27 cellular contexts compared by ENCODE assay signal in the genomic region with DNA sequence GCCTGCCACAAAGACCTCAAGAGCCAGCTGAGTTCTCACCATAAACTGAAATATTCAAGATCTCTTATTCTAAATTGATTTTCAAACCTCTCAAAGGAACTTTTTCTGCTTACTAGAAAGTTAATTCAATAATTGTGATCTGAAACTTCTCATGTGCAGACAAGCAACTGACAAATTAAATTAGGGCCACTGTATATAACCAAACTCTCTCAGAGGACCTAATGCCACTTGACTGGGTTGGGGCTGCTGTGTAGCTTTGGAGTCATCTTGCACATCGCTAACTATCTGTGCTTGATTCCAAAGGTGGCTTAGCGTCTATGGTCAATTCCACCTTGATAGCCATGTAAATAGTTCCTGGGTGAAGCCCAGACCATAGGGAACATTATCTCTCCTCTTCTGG.
"Had no signal": no experiment of that assay in that cellular context is flagged by ENCODE, and none has a peak within 500 bp of the region (broad histone marks: within the 10 kb centered on the region; RNA-seq: fewer than 3 reads in every experiment).

No MANE protein-coding gene starts in this region.

- H3K27me3 ChIP-seq: neural progenitor cell, ovary, right lobe of liver, sigmoid colon, stomach, tibial artery, transverse colon, upper lobe of right lung, uterus had no signal

- H3K27me3 Mint-ChIP-seq: naive thymus-derived CD4-positive, alpha-beta T cell; stimulated activated naive B cell treated with anti-CD40 and anti-IgM and Interleukin-4, amounts not matched to agents 10 μg/mL and 1 μg/mL and 100 μg/mL, for 72 hours; stimulated activated naive CD8-positive, alpha-beta T cell treated with anti-CD3 and anti-CD28 coated beads, Interleukin-15, Interleukin-2, amounts not matched to agents 100 ng/mL and 50 ng/mL, for 24 hours had no signal

- H3K79me2 ChIP-seq: parathyroid adenoma had no signal

- H3K4me1 ChIP-seq: neural progenitor cell, parathyroid adenoma, prostate gland, right lobe of liver, sigmoid colon, stomach, tibial artery, transverse colon, upper lobe of right lung, uterus had no signal

- H3K36me3 ChIP-seq: neural progenitor cell, ovary, prostate gland, right lobe of liver, sigmoid colon, stomach, tibial artery, transverse colon, upper lobe of right lung, uterus had no signal

- DNase-seq: naive thymus-derived CD4-positive, alpha-beta T cell; natural killer cell; occipital lobe; ovary; posterior cingulate gyrus; right cardiac atrium; right lobe of liver; sigmoid colon; small intestine; stimulated activated CD4-positive, alpha-beta T cell treated with anti-CD3 and anti-CD28 coated beads, Interleukin-15, amount 100 ng/mL, for 24 hours; stimulated activated CD4-positive, alpha-beta T cell treated with anti-CD3 and anti-CD28 coated beads, Interleukin-2, amount 100 ng/mL, for 24 hours; stimulated activated CD4-positive, alpha-beta T cell treated with anti-CD3 and anti-CD28 coated beads, Interleukin-2, amount 100 ng/mL, for 48 hours; stimulated activated CD4-positive, alpha-beta T cell treated with anti-CD3 and anti-CD28 coated beads, Interleukin-4, amount 100 ng/mL, for 24 hours; stimulated activated naive B cell treated with anti-CD40 and anti-IgM and Interleukin-4, amounts not matched to agents 10 μg/mL and 1 μg/mL and 100 μg/mL, for 72 hours; stimulated activated naive CD4-positive, alpha-beta T cell treated with Interleukin-2 at 50 U/mL for 16 hours; stomach; tibial artery; transverse colon; upper lobe of right lung; uterus had no signal

- H3K4me2 ChIP-seq: neural progenitor cell had no signal

- H3K9ac ChIP-seq: neural progenitor cell, parathyroid adenoma had no signal

- H2AFZ ChIP-seq: neural progenitor cell, parathyroid adenoma had no signal

- H3K27ac ChIP-seq: neural progenitor cell, ovary, parathyroid adenoma, prostate gland, right lobe of liver, sigmoid colon, stomach, tibial artery, transverse colon, upper lobe of right lung, uterus had no signal

- H3K4me3 ChIP-seq: neural progenitor cell, ovary, prostate gland, right lobe of liver, sigmoid colon, stomach, tibial artery, transverse colon, upper lobe of right lung, uterus had no signal

- H3K9me3 Mint-ChIP-seq: nephron; neural progenitor cell; stimulated activated naive CD8-positive, alpha-beta T cell treated with anti-CD3 and anti-CD28 coated beads, Interleukin-15, Interleukin-2, amounts not matched to agents 100 ng/mL and 50 ng/mL, for 24 hours; type B pancreatic cell had no signal

- H3K27ac Mint-ChIP-seq: naive thymus-derived CD4-positive, alpha-beta T cell; natural killer cell; nephron; neural progenitor cell; stimulated activated effector memory CD8-positive, alpha-beta T cell treated with anti-CD3 and anti-CD28 coated beads, Interleukin-12 subunit alpha, Interleukin-12 subunit beta, amount 100 ng/mL, for 72 hours; stimulated activated naive B cell treated with anti-CD40 and anti-IgM and Interleukin-4, amounts not matched to agents 10 μg/mL and 1 μg/mL and 100 μg/mL, for 72 hours; stimulated activated naive CD8-positive, alpha-beta T cell treated with anti-CD3 and anti-CD28 coated beads, Interleukin-15, Interleukin-2, amounts not matched to agents 100 ng/mL and 50 ng/mL, for 24 hours; type B pancreatic cell had no signal

- H3K4me1 Mint-ChIP-seq: naive thymus-derived CD4-positive, alpha-beta T cell; natural killer cell; neural progenitor cell; stimulated activated effector memory CD8-positive, alpha-beta T cell treated with anti-CD3 and anti-CD28 coated beads, Interleukin-12 subunit alpha, Interleukin-12 subunit beta, amount 100 ng/mL, for 72 hours; stimulated activated naive B cell treated with anti-CD40 and anti-IgM and Interleukin-4, amounts not matched to agents 10 μg/mL and 1 μg/mL and 100 μg/mL, for 72 hours had no signal

- H3K9me3 ChIP-seq: ovary, prostate gland, right lobe of liver, sigmoid colon, stomach, tibial artery, transverse colon, upper lobe of right lung, uterus had no signal

- H3K4me3 Mint-ChIP-seq: naive thymus-derived CD4-positive, alpha-beta T cell; natural killer cell; nephron; neural progenitor cell; stimulated activated effector memory CD8-positive, alpha-beta T cell treated with anti-CD3 and anti-CD28 coated beads, Interleukin-12 subunit alpha, Interleukin-12 subunit beta, amount 100 ng/mL, for 72 hours; stimulated activated naive B cell treated with anti-CD40 and anti-IgM and Interleukin-4, amounts not matched to agents 10 μg/mL and 1 μg/mL and 100 μg/mL, for 72 hours; stimulated activated naive CD8-positive, alpha-beta T cell treated with anti-CD3 and anti-CD28 coated beads, Interleukin-15, Interleukin-2, amounts not matched to agents 100 ng/mL and 50 ng/mL, for 24 hours; type B pancreatic cell had no signal

- H3K36me3 Mint-ChIP-seq: naive thymus-derived CD4-positive, alpha-beta T cell; natural killer cell; neural progenitor cell; stimulated activated effector memory CD8-positive, alpha-beta T cell treated with anti-CD3 and anti-CD28 coated beads, Interleukin-12 subunit alpha, Interleukin-12 subunit beta, amount 100 ng/mL, for 72 hours; stimulated activated naive B cell treated with anti-CD40 and anti-IgM and Interleukin-4, amounts not matched to agents 10 μg/mL and 1 μg/mL and 100 μg/mL, for 72 hours; type B pancreatic cell had no signal
